13 cellular contexts compared by ENCODE assay signal in genomic region chr15:63596666-63597032, GRCh38. TPM values are rescaled to one million over a fixed set of nuclear protein-coding genes. Genes with fewer than 3 reads are reported as not detected.
DNase-seq lines count a peak whose midpoint lies in the region; ATAC-seq and TF ChIP-seq lines count a peak whose summit lies in the region.
"Had no signal": no experiment of that assay in that cellular context is flagged by ENCODE, and none has a peak within 500 bp of the region (broad histone marks: within the 10 kb centered on the region; RNA-seq: fewer than 3 reads in every experiment).

No MANE protein-coding gene starts in this region.

- no peak for TF ChIP-seq EP300 in transverse colon (IDR thresholded peaks at IDR 0.05; ENCODE audit: low read depth)

- no peak for TF ChIP-seq CTCF in colonic mucosa (IDR thresholded peaks at IDR 0.05)
- TF ChIP-seq CTCF in transverse colon (IDR thresholded peaks at IDR 0.05) = peak in 1 of 5 experiments; percentile 11

- H3K4me3 Mint-ChIP-seq in activated naive CD4-positive, alpha-beta T cell treated with anti-CD3 and anti-CD28 coated beads, Interleukin-2, amount 50 U/mL, for 24 hours = no peak overlapping the region

- DNase-seq in activated naive CD4-positive, alpha-beta T cell treated with Interleukin-2 at 50 U/mL for 16 hours = no peak
- DNase-seq in colonic mucosa (no peak), myocyte (ENCODE audit: low read depth) (peak; percentile 63), transverse colon (no peak)
- DNase-seq in stimulated activated CD4-positive, alpha-beta T cell treated with anti-CD3 and anti-CD28 coated beads, Interleukin-4, amount 100 ng/mL, for 4 hours = no peak
- DNase-seq: stimulated activated CD4-positive, alpha-beta T cell treated with anti-CD3 and anti-CD28 coated beads, Interleukin-4, amount 100 ng/mL, for 24 hours; T-helper 9 cell had no signal

- H3K36me3 Mint-ChIP-seq in activated naive CD4-positive, alpha-beta T cell treated with anti-CD3 and anti-CD28 coated beads, Interleukin-2, amount 50 U/mL, for 24 hours = peaks cover 15% of the 10 kb centered on the region

- no peak for ATAC-seq in GM21529 (IDR thresholded peaks at IDR 0.05; ENCODE audit: unreplicated experiment)
- ATAC-seq in GM21786 (IDR thresholded peaks at IDR 0.05; ENCODE audit: unreplicated experiment) = no peak

- H3K36me3 ChIP-seq in colonic mucosa (no peaks in the 10 kb centered on the region), transverse colon (peaks cover 0 to 4% (median 0%) of the 10 kb centered on the region in 4 donors)

- H3K9me3 ChIP-seq in colonic mucosa = no peaks in the 10 kb centered on the region
- H3K9me3 ChIP-seq in transverse colon = no peaks in the 10 kb centered on the region
- H3K9me3 ChIP-seq: BLaER1 treated with 17β-estradiol and CSF1 and Interleukin-3, amounts not matched to agents 10 nM and 100 nM had no signal

- H3K9me3 Mint-ChIP-seq in activated naive CD4-positive, alpha-beta T cell treated with anti-CD3 and anti-CD28 coated beads, Interleukin-2, amount 50 U/mL, for 24 hours = no peaks in the 10 kb centered on the region

- peak; percentile 3 for TF ChIP-seq POLR2A in transverse colon (IDR thresholded peaks at IDR 0.05)

- peak overlapping the region; percentile 76 for H3K27ac Mint-ChIP-seq in activated naive CD4-positive, alpha-beta T cell treated with anti-CD3 and anti-CD28 coated beads, Interleukin-2, amount 50 U/mL, for 24 hours

- H3K27ac ChIP-seq in colonic mucosa (peak overlapping the region; percentile 91), transverse colon (peak overlapping the region; percentile 90 to 97 (median 94))

- WGBS in transverse colon (ENCODE audit: low coverage in 1 of 2), 2 donors = 41% methylated on average over 2 of the region's 2 CpGs; no CpG with 5 or more reads in 1 of the 2 donors

- H3K9ac ChIP-seq in colonic mucosa (ENCODE audit: low read depth in 2 of 2, low read length in 2 of 2) = no peak overlapping the region

- H3K27me3 Mint-ChIP-seq in activated naive CD4-positive, alpha-beta T cell treated with anti-CD3 and anti-CD28 coated beads, Interleukin-2, amount 50 U/mL, for 24 hours = no peaks in the 10 kb centered on the region

- intact Hi-C loops in colonic mucosa (cut with DNase I) = loop anchor here (10.0 kb wide), 1 partner anchor 312 kb away; no protein-coding TSS in a partner anchor
- intact Hi-C loops in transverse colon (cut with DNase I; ENCODE audit: low total_unique reads) = no loop called here

- H3K4me1 Mint-ChIP-seq in activated naive CD4-positive, alpha-beta T cell treated with anti-CD3 and anti-CD28 coated beads, Interleukin-2, amount 50 U/mL, for 24 hours = peaks cover 69% of the 10 kb centered on the region

- H3K4me1 ChIP-seq in colonic mucosa (peaks cover 10% of the 10 kb centered on the region), transverse colon (peaks cover 13 to 62% (median 54%) of the 10 kb centered on the region in 4 donors)

- H3K4me3 ChIP-seq in colonic mucosa (no peak overlapping the region), transverse colon (no peak overlapping the region)
- H3K4me3 ChIP-seq: BLaER1 treated with 17β-estradiol and CSF1 and Interleukin-3, amounts not matched to agents 10 nM and 100 nM had no signal

- in situ Hi-C loops in transverse colon (cut with MboI; ENCODE audit: low pct_ligation_motif_present in 1 of 4, low pct_unique_long_range_greater_than_20kb in 1 of 4, low sequenced_read_pairs in 3 of 4) = loop anchor here in 1 of 4 donors (10.0 to 25.0 kb wide), 2 partner anchors 132 to 309 kb away; partner anchors contain the start of gene APH1B

- H3K27me3 ChIP-seq in colonic mucosa (no peaks in the 10 kb centered on the region), transverse colon (no peaks in the 10 kb centered on the region)
- H3K27me3 ChIP-seq: BLaER1 treated with 17β-estradiol and CSF1 and Interleukin-3, amounts not matched to agents 10 nM and 100 nM had no signal

RNA-seq across cellular contexts. Expression of gene FBXL22, which starts 0.5 kb away (rescaled TPM):
- total RNA-seq in colonic mucosa (1 to 10 TPM; 2.1 to 4.4 TPM), myocyte (26.5 and 39.5 TPM in 2 replicates), transverse colon (10 to 100 TPM in 1 of 4 donors, 1 to 10 TPM in 3; 3.0 to 28.1 (median 7.8) TPM)
- polyA plus RNA-seq in myocyte (2012) = 10.0 TPM
- total RNA-seq: endothelial cell of umbilical vein, NCI-H460 had no signal
